ENCODE assay signal across 24 cellular contexts in the genomic region with DNA sequence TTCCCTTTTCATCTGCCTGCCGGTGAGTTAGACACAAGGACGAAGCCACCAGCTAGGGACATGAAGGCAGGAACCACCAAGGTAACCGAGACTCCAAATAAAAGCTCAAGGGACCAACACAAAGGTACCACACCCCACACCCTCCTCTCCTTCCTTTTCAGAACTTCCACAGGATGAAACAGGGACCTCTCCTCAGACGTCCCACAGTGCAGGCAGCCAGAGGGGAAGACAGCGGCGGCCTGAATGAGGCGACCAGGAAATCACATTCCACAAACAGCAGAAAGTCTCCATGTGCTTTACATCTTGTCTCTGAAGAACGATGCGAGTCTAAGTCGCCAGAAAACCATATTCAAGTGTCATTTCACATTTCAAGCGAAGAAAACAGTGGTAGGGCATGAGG.
"Had no signal": no experiment of that assay in that cellular context is flagged by ENCODE, and none has a peak within 500 bp of the region (broad histone marks: within the 10 kb centered on the region; RNA-seq: fewer than 3 reads in every experiment).

No MANE protein-coding gene starts in this region.

- H3K4me1 Mint-ChIP-seq: naive thymus-derived CD8-positive, alpha-beta T cell had no signal

- H3K27me3 ChIP-seq: heart left ventricle, neural progenitor cell, pancreas, right lobe of liver, spleen, suprapubic skin, thyroid gland, upper lobe of left lung, uterus had no signal

- H3K4me3 Mint-ChIP-seq: naive thymus-derived CD8-positive, alpha-beta T cell; neural progenitor cell had no signal

- FAIRE-seq: frontal cortex, pancreas had no signal

- ATAC-seq: esophagus mucosa; heart left ventricle; mucosa of descending colon; naive thymus-derived CD8-positive, alpha-beta T cell; pancreas; psoas muscle; right lobe of liver had no signal

- H3K9me3 ChIP-seq: heart left ventricle, mucosa of descending colon, pancreas, psoas muscle, right lobe of liver, spleen, suprapubic skin, thyroid gland, upper lobe of left lung, uterus had no signal

- H3K4me1 ChIP-seq: pancreas, spleen, thyroid gland had no signal

- H3K9ac ChIP-seq: neural progenitor cell had no signal

- H3K27ac Mint-ChIP-seq: naive thymus-derived CD8-positive, alpha-beta T cell; neural progenitor cell had no signal

- H3K4me3 ChIP-seq: coronary artery, heart left ventricle, mucosa of descending colon, neural progenitor cell, pancreas, psoas muscle, right lobe of liver, spleen, suprapubic skin, thyroid gland, upper lobe of left lung, uterus had no signal

- H2AFZ ChIP-seq: neural progenitor cell had no signal

- H3K9me3 Mint-ChIP-seq: naive thymus-derived CD8-positive, alpha-beta T cell had no signal

- H3K36me3 ChIP-seq: heart left ventricle, neural progenitor cell, pancreas, right lobe of liver, spleen, suprapubic skin, thyroid gland, upper lobe of left lung, uterus had no signal

- H3K27ac ChIP-seq: coronary artery, heart left ventricle, neural progenitor cell, pancreas, psoas muscle, right lobe of liver, spleen, suprapubic skin, thyroid gland, upper lobe of left lung, uterus had no signal

- DNase-seq: effector CD4-positive, alpha-beta T cell; heart left ventricle; hippocampal formation; kidney glomerular epithelial cell; mammary epithelial cell; mucosa of descending colon; naive thymus-derived CD8-positive, alpha-beta T cell; nucleus accumbens; pancreas; psoas muscle; retina; right lobe of liver; spleen; stimulated activated CD4-positive, alpha-beta T cell treated with anti-CD3 and anti-CD28 coated beads, Interleukin-2, amount 100 ng/mL, for 24 hours; stimulated activated CD4-positive, alpha-beta T cell treated with anti-CD3 and anti-CD28 coated beads, Interleukin-4, amount 100 ng/mL, for 4 hours; stimulated activated naive CD4-positive, alpha-beta T cell; thyroid gland; upper lobe of left lung; uterus had no signal

- H3K36me3 Mint-ChIP-seq: naive thymus-derived CD8-positive, alpha-beta T cell had no signal

- H3K4me2 ChIP-seq: neural progenitor cell had no signal
